ENCODE assay signal across 28 cellular contexts in genomic region chr9:129368458-129368978, GRCh38.
"Had no signal": no experiment of that assay in that cellular context is flagged by ENCODE, and none has a peak within 500 bp of the region (broad histone marks: within the 10 kb centered on the region; RNA-seq: fewer than 3 reads in every experiment).

No MANE protein-coding gene starts in this region.

- H3K27me3 ChIP-seq: brain microvascular endothelial cell, gastroesophageal sphincter, heart left ventricle, sigmoid colon, suprapubic skin, tibial nerve had no signal

- H3K9me3 Mint-ChIP-seq: effector memory CD8-positive, alpha-beta T cell had no signal

- FAIRE-seq: astrocyte, endothelial cell of umbilical vein had no signal

- H3K27ac Mint-ChIP-seq: activated naive CD4-positive, alpha-beta T cell treated with anti-CD3 and anti-CD28 coated beads, Interleukin-2, amount 10 ng/mL, durations not matched to agents 7 days and 5 days; activated naive CD8-positive, alpha-beta T cell treated with anti-CD3 and anti-CD28 coated beads, Interleukin-2, amount 10 ng/mL, durations not matched to agents 7 days and 5 days; activated T-cell treated with anti-CD3 and anti-CD28 coated beads, Interleukin-2, amount 50 U/mL, for 24 hours; effector memory CD8-positive, alpha-beta T cell; immature natural killer cell; progenitor cell of endocrine pancreas had no signal

- H3K4me3 ChIP-seq: gastroesophageal sphincter, heart left ventricle, sigmoid colon, suprapubic skin, tibial nerve had no signal

- H3K36me3 Mint-ChIP-seq: activated naive CD4-positive, alpha-beta T cell treated with anti-CD3 and anti-CD28 coated beads, Interleukin-2, amount 10 ng/mL, durations not matched to agents 7 days and 5 days; activated naive CD8-positive, alpha-beta T cell treated with anti-CD3 and anti-CD28 coated beads, Interleukin-2, amount 10 ng/mL, durations not matched to agents 7 days and 5 days; immature natural killer cell had no signal

- H3K4me3 Mint-ChIP-seq: activated naive CD4-positive, alpha-beta T cell treated with anti-CD3 and anti-CD28 coated beads, Interleukin-2, amount 10 ng/mL, durations not matched to agents 7 days and 5 days; activated naive CD8-positive, alpha-beta T cell treated with anti-CD3 and anti-CD28 coated beads, Interleukin-2, amount 10 ng/mL, durations not matched to agents 7 days and 5 days; activated T-cell treated with anti-CD3 and anti-CD28 coated beads, Interleukin-2, amount 50 U/mL, for 24 hours; effector memory CD8-positive, alpha-beta T cell; immature natural killer cell; naive thymus-derived CD8-positive, alpha-beta T cell; neural crest cell had no signal

- H3K36me3 ChIP-seq: brain microvascular endothelial cell, gastroesophageal sphincter, heart left ventricle, sigmoid colon, suprapubic skin, tibial nerve had no signal

- H3K27ac ChIP-seq: brain microvascular endothelial cell, gastroesophageal sphincter, heart left ventricle, sigmoid colon, suprapubic skin, tibial nerve had no signal

- H3K4me1 Mint-ChIP-seq: activated naive CD4-positive, alpha-beta T cell treated with anti-CD3 and anti-CD28 coated beads, Interleukin-2, amount 10 ng/mL, durations not matched to agents 7 days and 5 days; immature natural killer cell had no signal

- H3K27me3 Mint-ChIP-seq: activated T-cell treated with anti-CD3 and anti-CD28 coated beads, Interleukin-2, amount 50 U/mL, for 24 hours; effector memory CD8-positive, alpha-beta T cell; naive thymus-derived CD8-positive, alpha-beta T cell; progenitor cell of endocrine pancreas had no signal

- H3K9me3 ChIP-seq: suprapubic skin had no signal

- ATAC-seq: activated CD4-positive, CD25-positive, alpha-beta regulatory T cell treated with anti-CD3 and anti-CD28 coated beads, Interleukin-2, amount 50 U/mL, for 24 hours; effector memory CD8-positive, alpha-beta T cell; gastroesophageal sphincter; heart left ventricle; naive thymus-derived CD8-positive, alpha-beta T cell had no signal

- H3K4me1 ChIP-seq: gastroesophageal sphincter, heart left ventricle, sigmoid colon, suprapubic skin, tibial nerve had no signal

- DNase-seq: activated CD4-positive, alpha-beta T cell treated with anti-CD3 and anti-CD28 coated beads for 48 hours; activated CD4-positive, alpha-beta T cell treated with anti-CD3 and anti-CD28 coated beads, Interleukin-2, amount 50 U/mL, for 48 hours; activated CD8-positive, alpha-beta memory T cell treated with anti-CD3 and anti-CD28 coated beads, Interleukin-2, amount 50 U/mL, for 48 hours; activated gamma-delta T cell; activated naive CD4-positive, alpha-beta T cell treated with anti-CD3 and anti-CD28 coated beads, Interleukin-2, amount 10 ng/mL, durations not matched to agents 7 days and 5 days; activated naive CD8-positive, alpha-beta T cell treated with anti-CD3 and anti-CD28 coated beads, Interleukin-2, amount 10 ng/mL, durations not matched to agents 7 days and 5 days; activated T-cell treated with anti-CD3 and anti-CD28 coated beads, Interleukin-2, amount 50 U/mL, for 24 hours; brain microvascular endothelial cell; cortex of kidney; effector memory CD8-positive, alpha-beta T cell; hypothalamus; immature natural killer cell; midbrain; retina; sigmoid colon; stimulated activated CD4-positive, alpha-beta T cell treated with anti-CD3 and anti-CD28 coated beads, Interleukin-15, amount 100 ng/mL, for 24 hours; stimulated activated CD4-positive, alpha-beta T cell treated with anti-CD3 and anti-CD28 coated beads, Interleukin-2, amount 100 ng/mL, for 24 hours; stimulated activated naive CD4-positive, alpha-beta T cell had no signal
